Comparison of ENCODE assay signal across 16 cellular contexts in genomic region chr1:150477320-150477719, GRCh38. TPM values are rescaled to one million over a fixed set of nuclear protein-coding genes. Genes with fewer than 3 reads are reported as not detected.
A peak's percentile ranks its signal among the peaks of the same experiment; 100 is the strongest.
DNase-seq lines count a peak whose midpoint lies in the region; ATAC-seq and TF ChIP-seq lines count a peak whose summit lies in the region.
"Had no signal": no experiment of that assay in that cellular context is flagged by ENCODE, and none has a peak within 500 bp of the region (broad histone marks: within the 10 kb centered on the region; RNA-seq: fewer than 3 reads in every experiment).

No MANE protein-coding gene starts in this region.

- H3K9me2 ChIP-seq in Karpas-422 (replicated peaks; ENCODE audit: insufficient read depth, low read length), result no peaks in the 10 kb centered on the region

- H3K27ac Mint-ChIP-seq in activated T-helper 2 cell treated with anti-CD3 and anti-CD28 coated beads, Interferon-gamma antibody, Interleukin-2, Interleukin-4, amounts not matched to agents 10 μg/mL and 5 μg/mL and 100 μg/mL, durations not matched to agents 14 hours and 24 hours and 36 hours, result no peak overlapping the region
- H3K27ac Mint-ChIP-seq: dendritic cell treated with granulocyte-macrophage colony-stimulating factor and Interleukin-4, amounts not matched to agents 40 ng/mL and 50 ng/mL, for 4 days had no signal

- DNase-seq in ELR (ENCODE audit: low read depth) (peak; percentile 17), RWPE2 (ENCODE audit: low spot score) (no peak), left ventricle myocardium inferior (peak; percentile 31), sigmoid colon (peak; percentile 13), Karpas-422 (no peak)
- DNase-seq in activated T-helper 2 cell treated with anti-CD3 and anti-CD28 coated beads, Interferon-gamma antibody, Interleukin-2, Interleukin-4, amounts not matched to agents 10 μg/mL and 5 μg/mL and 100 μg/mL, durations not matched to agents 14 hours and 24 hours and 36 hours (ENCODE audit: low spot score), result no peak
- DNase-seq: activated B cell treated with CpG ODN at 0.5 μM for 24 hours; CD8-positive, alpha-beta memory T cell; immature natural killer cell; naive B cell; NCI-H526 treated with DMSO at 0.1 percent for 48 hours; testis had no signal

- H3K36me3 ChIP-seq in RWPE2 (ENCODE audit: low read depth) (peaks cover 4% of the 10 kb centered on the region; the same call in 1 of the 2 replicates), left ventricle myocardium inferior (peaks cover 10% of the 10 kb centered on the region), sigmoid colon (peaks cover 4 to 10% (median 7%) of the 10 kb centered on the region in 4 donors), Karpas-422 (ENCODE audit: insufficient read depth, low read length) (0 out of 2 replicates have a peak, but pooled peaks cover 4% of the 10 kb centered on the region)

- H3K36me3 Mint-ChIP-seq in activated T-helper 2 cell treated with anti-CD3 and anti-CD28 coated beads, Interferon-gamma antibody, Interleukin-2, Interleukin-4, amounts not matched to agents 10 μg/mL and 5 μg/mL and 100 μg/mL, durations not matched to agents 14 hours and 24 hours and 36 hours (ENCODE audit: low read depth), result peaks cover 12% of the 10 kb centered on the region

- ATAC-seq in RWPE2 (ENCODE audit: low read depth), result peak; percentile 30
- ATAC-seq in GM21367 (IDR thresholded peaks at IDR 0.05; ENCODE audit: unreplicated experiment), result no peak
- no peak for ATAC-seq in HG02588 (IDR thresholded peaks at IDR 0.05; ENCODE audit: unreplicated experiment)

- no peak overlapping the region for H3K4me3 ChIP-seq in RWPE2 (ENCODE audit: severe bottlenecking)
- no peak overlapping the region for H3K4me3 ChIP-seq in left ventricle myocardium inferior
- H3K4me3 ChIP-seq in sigmoid colon, result no peak overlapping the region
- H3K4me3 ChIP-seq in Karpas-422 (ENCODE audit: low read length), result no peak overlapping the region
- H3K4me3 ChIP-seq: testis had no signal

- no peak overlapping the region for H3K4me2 ChIP-seq in Karpas-422 (ENCODE audit: low read depth, low read length, poor library complexity, severe bottlenecking)

- TF ChIP-seq CTCF in RWPE2 (IDR thresholded peaks at IDR 0.05; ENCODE audit: poor library complexity, severe bottlenecking) (no peak), left ventricle myocardium inferior (IDR thresholded peaks at IDR 0.05; ENCODE audit: borderline replicate concordance) (no peak), sigmoid colon (IDR thresholded peaks at IDR 0.05) (no peak)

- no peak overlapping the region for H3K9ac ChIP-seq in Karpas-422 (ENCODE audit: low read length)

- no peaks in the 10 kb centered on the region for H3K27me3 ChIP-seq in RWPE2 (ENCODE audit: insufficient read depth, poor library complexity, severe bottlenecking)
- H3K27me3 ChIP-seq in left ventricle myocardium inferior (ENCODE audit: low read depth), result no peaks in the 10 kb centered on the region
- no peaks in the 10 kb centered on the region for H3K27me3 ChIP-seq in sigmoid colon
- no peaks in the 10 kb centered on the region for H3K27me3 ChIP-seq in Karpas-422 (ENCODE audit: low read length)
- H3K27me3 ChIP-seq: testis had no signal

- H3K9me3 Mint-ChIP-seq in activated T-helper 2 cell treated with anti-CD3 and anti-CD28 coated beads, Interferon-gamma antibody, Interleukin-2, Interleukin-4, amounts not matched to agents 10 μg/mL and 5 μg/mL and 100 μg/mL, durations not matched to agents 14 hours and 24 hours and 36 hours, result no peaks in the 10 kb centered on the region
- H3K9me3 Mint-ChIP-seq: activated B cell treated with CpG ODN at 0.5 μM for 24 hours; CD8-positive, alpha-beta memory T cell; dendritic cell treated with granulocyte-macrophage colony-stimulating factor and Interleukin-4, amounts not matched to agents 40 ng/mL and 50 ng/mL, for 4 days; immature natural killer cell; naive B cell had no signal

- H3K4me1 ChIP-seq in RWPE2 (ENCODE audit: insufficient read depth, poor library complexity, severe bottlenecking) (peaks cover 27% of the 10 kb centered on the region), left ventricle myocardium inferior (peaks cover 56% of the 10 kb centered on the region), sigmoid colon (peaks cover 0 to 4% (median 0%) of the 10 kb centered on the region in 4 donors), Karpas-422 (ENCODE audit: low read length) (no peaks in the 10 kb centered on the region)

- no peak overlapping the region for H3K4me3 Mint-ChIP-seq in activated T-helper 2 cell treated with anti-CD3 and anti-CD28 coated beads, Interferon-gamma antibody, Interleukin-2, Interleukin-4, amounts not matched to agents 10 μg/mL and 5 μg/mL and 100 μg/mL, durations not matched to agents 14 hours and 24 hours and 36 hours (ENCODE audit: low read depth)
- H3K4me3 Mint-ChIP-seq: activated B cell treated with CpG ODN at 0.5 μM for 24 hours; CD8-positive, alpha-beta memory T cell; dendritic cell treated with granulocyte-macrophage colony-stimulating factor and Interleukin-4, amounts not matched to agents 40 ng/mL and 50 ng/mL, for 4 days; immature natural killer cell; naive B cell had no signal

- TF ChIP-seq EP300 in sigmoid colon (IDR thresholded peaks at IDR 0.05), result no peak

- intact Hi-C loops in left ventricle myocardium inferior (cut with micrococcal nuclease) (loop anchor here (10.0 kb wide), 1 partner anchor 47 kb away; no protein-coding TSS in a partner anchor), sigmoid colon (cut with DNase I) (no loop called here)
- intact Hi-C loops in activated T-helper 2 cell treated with anti-CD3 and anti-CD28 coated beads, Interferon-gamma antibody, Interleukin-2, Interleukin-4, amounts not matched to agents 10 μg/mL and 5 μg/mL and 100 μg/mL, durations not matched to agents 14 hours and 24 hours and 36 hours (cut with micrococcal nuclease), result no loop called here

- H3K27me3 Mint-ChIP-seq in activated T-helper 2 cell treated with anti-CD3 and anti-CD28 coated beads, Interferon-gamma antibody, Interleukin-2, Interleukin-4, amounts not matched to agents 10 μg/mL and 5 μg/mL and 100 μg/mL, durations not matched to agents 14 hours and 24 hours and 36 hours (ENCODE audit: low read depth), result peaks cover 1% of the 10 kb centered on the region
- H3K27me3 Mint-ChIP-seq: activated B cell treated with CpG ODN at 0.5 μM for 24 hours; CD8-positive, alpha-beta memory T cell; naive B cell had no signal

- 38 to 64% methylated on average over 1 of the region's 1 CpG for whole genome bisulfite sequencing in sigmoid colon, 2 donors

- H3K79me2 ChIP-seq in Karpas-422 (ENCODE audit: low read length), result no peaks in the 10 kb centered on the region

- no peak overlapping the region for H2AFZ ChIP-seq in Karpas-422 (ENCODE audit: low read length)

- H3K9me3 ChIP-seq in RWPE2 (ENCODE audit: severe bottlenecking) (no peaks in the 10 kb centered on the region), left ventricle myocardium inferior (replicated peaks) (no peaks in the 10 kb centered on the region), sigmoid colon (no peaks in the 10 kb centered on the region), Karpas-422 (ENCODE audit: low read length) (no peaks in the 10 kb centered on the region)
- H3K9me3 ChIP-seq: testis had no signal

- peak overlapping the region; percentile 83 for H3K27ac ChIP-seq in RWPE2 (ENCODE audit: poor library complexity, severe bottlenecking)
- H3K27ac ChIP-seq in left ventricle myocardium inferior (replicated peaks), result peak overlapping the region; percentile 67
- no peak overlapping the region for H3K27ac ChIP-seq in sigmoid colon
- no peak overlapping the region for H3K27ac ChIP-seq in Karpas-422 (ENCODE audit: low read length)

- TF ChIP-seq POLR2A in sigmoid colon (IDR thresholded peaks at IDR 0.05), result no peak

- peaks cover 5% of the 10 kb centered on the region for H3K4me1 Mint-ChIP-seq in activated T-helper 2 cell treated with anti-CD3 and anti-CD28 coated beads, Interferon-gamma antibody, Interleukin-2, Interleukin-4, amounts not matched to agents 10 μg/mL and 5 μg/mL and 100 μg/mL, durations not matched to agents 14 hours and 24 hours and 36 hours (ENCODE audit: low read depth)
- H3K4me1 Mint-ChIP-seq: activated B cell treated with CpG ODN at 0.5 μM for 24 hours, immature natural killer cell had no signal

- H4K20me1 ChIP-seq in Karpas-422 (ENCODE audit: insufficient read depth, low read depth, low read length), result no peaks in the 10 kb centered on the region

RNA-seq across cellular contexts. Expression of gene TARS2, which starts 9.9 kb away (rescaled TPM):
- total RNA-seq in left ventricle myocardium inferior (32.2 TPM), sigmoid colon (10 to 100 TPM in 2 of 4 donors, 1 to 10 TPM in 2; 8.1 to 13.3 (median 10.4) TPM)
- polyA plus RNA-seq in sigmoid colon, result 10 to 100 TPM in 1 of 3 donors, 1 to 10 TPM in 2; 4.6 to 16.9 (median 6.0) TPM
- total RNA-seq in Karpas-422 (2014; rRNA removed; shearing (Covaris generic); ENCODE audit: low replicate concordance), result 38.3 and 77.2 TPM in 2 replicates
- total RNA-seq in activated T-helper 2 cell treated with anti-CD3 and anti-CD28 coated beads, Interferon-gamma antibody, Interleukin-2, Interleukin-4, amounts not matched to agents 10 μg/mL and 5 μg/mL and 100 μg/mL, durations not matched to agents 14 hours and 24 hours and 36 hours, result 66.2 and 69.8 TPM in 2 replicates

RNA-seq across cellular contexts. Expression of gene ECM1, which starts 30.6 kb away (rescaled TPM):
- total RNA-seq in left ventricle myocardium inferior (20.1 TPM), sigmoid colon (10 to 100 TPM in 3 of 4 donors, 1 to 10 TPM in 1; 9.2 to 23.8 (median 13.8) TPM)
- 1 to 10 TPM; 2.1 to 8.7 (median 3.0) TPM for polyA plus RNA-seq in sigmoid colon
- 2.2 and 7.2 TPM in 2 replicates for total RNA-seq in Karpas-422 (2014; rRNA removed; shearing (Covaris generic); ENCODE audit: low replicate concordance)
- total RNA-seq in activated T-helper 2 cell treated with anti-CD3 and anti-CD28 coated beads, Interferon-gamma antibody, Interleukin-2, Interleukin-4, amounts not matched to agents 10 μg/mL and 5 μg/mL and 100 μg/mL, durations not matched to agents 14 hours and 24 hours and 36 hours, result 1.6 and 1.8 TPM in 2 replicates
- polyA plus RNA-seq: immature natural killer cell had no signal

RNA-seq across cellular contexts. Expression of gene FALEC, which starts 38.2 kb away (rescaled TPM):
- total RNA-seq in left ventricle myocardium inferior, result 0.44 TPM
- not detected for total RNA-seq in sigmoid colon
- under 1 TPM in 1 of 3 donors, not detected in 2; 0.35 TPM for polyA plus RNA-seq in sigmoid colon
- 0.54 TPM in 1 of 2 replicates, not detected in the other for total RNA-seq in Karpas-422 (2014; rRNA removed; shearing (Covaris generic); ENCODE audit: low replicate concordance)
- total RNA-seq in activated T-helper 2 cell treated with anti-CD3 and anti-CD28 coated beads, Interferon-gamma antibody, Interleukin-2, Interleukin-4, amounts not matched to agents 10 μg/mL and 5 μg/mL and 100 μg/mL, durations not matched to agents 14 hours and 24 hours and 36 hours, result 0.37 and 1.9 TPM in 2 replicates
- total RNA-seq: CD8-positive, alpha-beta memory T cell; SK-MEL-5 had no signal
- polyA plus RNA-seq: CD8-positive, alpha-beta memory T cell; immature natural killer cell had no signal

Comparison
In these comparisons a context has a peak if more than half of its experiments do, and no peak if none do; other contexts are left out.
1. DNase-seq: peak in ELR (single experiment), left ventricle myocardium inferior (single experiment) and sigmoid colon (single experiment); none in RWPE2 (single experiment), Karpas-422 (single experiment) and activated T-helper 2 cell treated with anti-CD3 and anti-CD28 coated beads, Interferon-gamma antibody, Interleukin-2, Interleukin-4, amounts not matched to agents 10 μg/mL and 5 μg/mL and 100 μg/mL, durations not matched to agents 14 hours and 24 hours and 36 hours (single experiment).
2. H3K27ac ChIP-seq: peak in RWPE2 (single experiment) and left ventricle myocardium inferior (single experiment); none in sigmoid colon (0 of 4) and Karpas-422 (single experiment).